ENCODE assay signal across 19 cellular contexts in the genomic region with DNA sequence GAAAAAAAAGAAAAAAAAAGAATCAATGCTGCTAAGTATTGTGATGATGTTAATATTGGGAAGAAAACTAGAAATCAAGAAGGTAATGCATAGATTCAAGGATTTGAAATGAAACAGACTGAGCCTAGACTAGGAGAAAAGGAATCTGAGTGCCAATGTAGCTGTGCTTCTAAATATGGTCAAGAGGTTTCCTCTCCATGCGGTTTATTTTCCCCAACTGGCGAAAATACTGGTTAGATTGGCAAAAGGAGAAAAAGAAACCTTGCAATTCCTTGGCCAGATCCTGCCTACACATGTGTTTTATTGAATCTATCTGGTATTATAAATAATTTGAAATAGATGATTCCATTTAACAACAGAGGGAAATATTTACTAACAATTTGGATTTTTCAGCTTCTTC. TPM values are rescaled to one million over a fixed set of nuclear protein-coding genes. Genes with fewer than 3 reads are reported as not detected.
A peak's percentile ranks its signal among the peaks of the same experiment; 100 is the strongest.
DNase-seq lines count a peak whose midpoint lies in the region; ATAC-seq and TF ChIP-seq lines count a peak whose summit lies in the region.
"Had no signal": no experiment of that assay in that cellular context is flagged by ENCODE, and none has a peak within 500 bp of the region (broad histone marks: within the 10 kb centered on the region; RNA-seq: fewer than 3 reads in every experiment).

No MANE protein-coding gene starts in this region.

- intact Hi-C loops in ascending aorta (cut with DNase I) (no loop called here), gastrocnemius medialis (cut with DNase I; ENCODE audit: low total_unique reads) (no loop called here), left lung (cut with DNase I) (no loop called here)

- no peak overlapping the region for H4K8ac ChIP-seq in H9 (replicated peaks; ENCODE audit: insufficient read length, low read depth, low read length)

- no peak overlapping the region for H2AFZ ChIP-seq in H9 (ENCODE audit: low read length)

- TF ChIP-seq CTCF in H9 (conservative IDR thresholded peaks at IDR 0.05), result no peak
- no peak for TF ChIP-seq CTCF in ascending aorta (IDR thresholded peaks at IDR 0.05)
- no peak for TF ChIP-seq CTCF in gastrocnemius medialis (IDR thresholded peaks at IDR 0.05 in 4 of 5, conservative IDR thresholded peaks at IDR 0.05 in 1 of 5)
- TF ChIP-seq CTCF in left lung (IDR thresholded peaks at IDR 0.05), result no peak

- in situ Hi-C loops in gastrocnemius medialis (cut with MboI; ENCODE audit: low sequenced_read_pairs in 4 of 4), result no loop called here

- no peak for ATAC-seq in gastrocnemius medialis
- no peak for ATAC-seq in left lung
- ATAC-seq: T-cell had no signal

- H3K79me1 ChIP-seq in H9 (ENCODE audit: insufficient read depth, low read depth, low read length, poor library complexity, severe bottlenecking), result no peaks in the 10 kb centered on the region

- no peaks in the 10 kb centered on the region for H3K79me2 ChIP-seq in H9 (ENCODE audit: insufficient read depth, low read length)

- H4K5ac ChIP-seq in H9 (ENCODE audit: insufficient read length, low read depth, low read length), result no peak overlapping the region

- H4K91ac ChIP-seq in H9 (ENCODE audit: insufficient read length, low read depth, low read length), result no peak overlapping the region

- no peak for TF ChIP-seq POLR2A in gastrocnemius medialis (IDR thresholded peaks at IDR 0.05)

- no peaks in the 10 kb centered on the region for H3K36me3 Mint-ChIP-seq in H9 (ENCODE audit: insufficient read depth in 1 of 3, low read depth in 3 of 3)
- H3K36me3 Mint-ChIP-seq: CD4-positive, alpha-beta memory T cell; T-cell had no signal

- no peak overlapping the region for H3K18ac ChIP-seq in H9 (ENCODE audit: insufficient read length, low read depth, low read length)

- WGBS in H9 (ENCODE audit: extremely low coverage, insufficient read length, low lambda C conversion rate), result no CpG with 5 or more reads among the region's 2 CpGs

- H3K36me3 ChIP-seq in ascending aorta (no peaks in the 10 kb centered on the region), gastrocnemius medialis (no peaks in the 10 kb centered on the region), left lung (no peaks in the 10 kb centered on the region)
- H3K36me3 ChIP-seq: BE2C had no signal

- no peak overlapping the region for H3K4me3 Mint-ChIP-seq in H9
- H3K4me3 Mint-ChIP-seq: CD4-positive, alpha-beta memory T cell; T-cell had no signal

- H3K9me3 ChIP-seq in H9 (ENCODE audit: control insufficient read depth, low read depth, low read length), result no peaks in the 10 kb centered on the region
- H3K9me3 ChIP-seq in ascending aorta, result no peaks in the 10 kb centered on the region
- H3K9me3 ChIP-seq in gastrocnemius medialis, result no peaks in the 10 kb centered on the region
- H3K9me3 ChIP-seq in left lung, result no peaks in the 10 kb centered on the region
- H3K9me3 ChIP-seq: BE2C had no signal

- no peak overlapping the region for H3K9ac ChIP-seq in H9 (ENCODE audit: extremely low read depth, insufficient read length, low read length)

- H3K23me2 ChIP-seq in H9 (ENCODE audit: insufficient read length, low read depth, low read length, poor library complexity, severe bottlenecking), result no peaks in the 10 kb centered on the region

- peak overlapping the region in 2 of 3 experiments; percentile 27 to 64; a peak in 4 of 7 replicates for H3K27ac Mint-ChIP-seq in H9
- H3K27ac Mint-ChIP-seq: CD4-positive, alpha-beta memory T cell; T-cell had no signal

- no peak overlapping the region for H3K14ac ChIP-seq in H9 (ENCODE audit: insufficient read depth, low read length)

- no peak overlapping the region for H2AK5ac ChIP-seq in H9 (ENCODE audit: insufficient read length, low read length)

- no peaks in the 10 kb centered on the region for H3K27me3 ChIP-seq in H9 (ENCODE audit: insufficient read depth, low read length)
- no peaks in the 10 kb centered on the region for H3K27me3 ChIP-seq in ascending aorta
- no peaks in the 10 kb centered on the region for H3K27me3 ChIP-seq in gastrocnemius medialis
- H3K27me3 ChIP-seq in left lung, result no peaks in the 10 kb centered on the region
- H3K27me3 ChIP-seq: BE2C had no signal

- no peaks in the 10 kb centered on the region for H3K27me3 Mint-ChIP-seq in H9 (ENCODE audit: low read depth)
- H3K27me3 Mint-ChIP-seq: CD4-positive, alpha-beta memory T cell; T-cell had no signal

- H3K4me3 ChIP-seq in ascending aorta (no peak overlapping the region), gastrocnemius medialis (no peak overlapping the region), left lung (no peak overlapping the region)
- H3K4me3 ChIP-seq: SK-N-MC had no signal

- no peak overlapping the region for H2BK15ac ChIP-seq in H9 (ENCODE audit: low read depth, low read length)

- H2BK5ac ChIP-seq in H9 (ENCODE audit: insufficient read length, low read length), result no peak overlapping the region

- no peak overlapping the region for H3K23ac ChIP-seq in H9 (ENCODE audit: insufficient read length, low read depth, low read length)

- H3K4ac ChIP-seq in H9 (ENCODE audit: low read depth, low read length), result no peak overlapping the region

- no peak overlapping the region for H3K27ac ChIP-seq in H9 (ENCODE audit: insufficient read length, low read depth, low read length)
- peak overlapping the region; percentile 24 to 57 for H3K27ac ChIP-seq in ascending aorta
- H3K27ac ChIP-seq in gastrocnemius medialis, result peak overlapping the region in 3 of 4 donors; percentile 22 to 58 (median 36)
- H3K27ac ChIP-seq in left lung, result no peak overlapping the region
- H3K27ac ChIP-seq: SK-N-MC had no signal

- H3K56ac ChIP-seq in H9 (ENCODE audit: insufficient read length, low read depth, low read length), result no peak overlapping the region

- DNase-seq in DMS53 treated with DMSO at 0.1 percent for 48 hours (lab: John Stamatoyannopoulos, UW; ENCODE audit: unreplicated experiment) (peak; percentile 46), H9 (no peak), ascending aorta (ENCODE audit: low spot score in 2 of 2) (no peak), gastrocnemius medialis (no peak), NCI-H2171 treated with DMSO at 0.1 percent for 48 hours (lab: John Stamatoyannopoulos, UW) (no peak), SKM-1 treated with dmso at 0.1 percent for 144 hours (lab: John Stamatoyannopoulos, UW; ENCODE audit: unreplicated experiment) (no peak), left lung (no peak)
- DNase-seq: BE2C; CD4-positive, alpha-beta memory T cell; DMS79 treated with DMSO at 0.1 percent for 48 hours; KBM-7; NCI-H1105; NCI-H1694 treated with DMSO at 0.1 percent for 48 hours; NCI-H446; NCI-H82; Right ventricle myocardium superior; T-cell had no signal

- H3K4me1 ChIP-seq in H9 (ENCODE audit: insufficient read depth, low read length) (no peaks in the 10 kb centered on the region; the same call in 1 of the 2 replicates), ascending aorta (peaks cover 0 to 3% of the 10 kb centered on the region in 2 donors), gastrocnemius medialis (no peaks in the 10 kb centered on the region), left lung (peaks cover 0 to 5% of the 10 kb centered on the region in 2 donors)
- H3K4me1 ChIP-seq: BE2C had no signal

- no peak overlapping the region for H2BK12ac ChIP-seq in H9 (ENCODE audit: insufficient read length, low read depth, low read length)

- peaks cover 11 to 15% of the 10 kb centered on the region in 2 experiments for H3K4me1 Mint-ChIP-seq in H9
- H3K4me1 Mint-ChIP-seq: CD4-positive, alpha-beta memory T cell; T-cell had no signal

- no peaks in the 10 kb centered on the region for H3K9me3 Mint-ChIP-seq in H9
- H3K9me3 Mint-ChIP-seq: CD4-positive, alpha-beta memory T cell; T-cell had no signal

- no peak overlapping the region for H2BK20ac ChIP-seq in H9 (ENCODE audit: low read depth, low read length, poor library complexity, severe bottlenecking)

- no peak overlapping the region for H3K4me2 ChIP-seq in H9 (ENCODE audit: insufficient read depth, insufficient read length, low read length)

- H4K20me1 ChIP-seq in H9 (ENCODE audit: control insufficient read depth, insufficient read depth, insufficient read length), result no peaks in the 10 kb centered on the region

- H2BK120ac ChIP-seq in H9 (ENCODE audit: low read depth, low read length, poor library complexity, severe bottlenecking), result no peak overlapping the region

- no peak overlapping the region for H3T11ph ChIP-seq in H9 (ENCODE audit: low read length)

RNA-seq across cellular contexts. Expression of gene SCN3A, which starts 5.7 kb away (rescaled TPM):
- not detected in 2 replicates for total RNA-seq in H9 (2021)
- 1.4 TPM for total RNA-seq in ascending aorta
- total RNA-seq in gastrocnemius medialis, result 1 to 10 TPM in 2 of 4 donors, under 1 TPM in 2; 0.53 to 1.8 (median 1.3) TPM
- 1 to 10 TPM in 1 of 2 donors, under 1 TPM in 1; 0.35 to 1.3 TPM for total RNA-seq in left lung
- total RNA-seq: CD4-positive, alpha-beta memory T cell; MCF 10A had no signal

RNA-seq across cellular contexts. Expression of gene SCN2A, which starts 41.0 kb away (rescaled TPM):
- total RNA-seq in H9 (2021), result 0.24 and 0.46 TPM in 2 replicates
- total RNA-seq in ascending aorta, result 0.53 TPM
- total RNA-seq in gastrocnemius medialis, result not detected
- total RNA-seq in left lung, result under 1 TPM; 0.50 to 0.58 TPM
- total RNA-seq: CD4-positive, alpha-beta memory T cell; MCF 10A; T-cell had no signal

Comparison
In these comparisons a context has a peak if more than half of its experiments do, and no peak if none do; other contexts are left out.
1. H3K27ac ChIP-seq: peak in ascending aorta (2 of 2) and gastrocnemius medialis (3 of 4); none in H9 (single experiment) and left lung (0 of 2).